ENCODE assay signal across 1 cellular context in genomic region chr6:134175532-134176282, GRCh38.
TF ChIP-seq lines count a peak whose summit lies in the region.

No MANE protein-coding gene starts in this region.

TF ChIP-seq in K562, 482 proteins besides CTCF, POLR2A, EP300 and RAD21 (continued from another document):
- no peak for TF ChIP-seq PHB (CRISPR knock-in tag; IDR thresholded peaks at IDR 0.05)
- no peak for TF ChIP-seq POLR3A (IDR thresholded peaks at IDR 0.05; ENCODE audit: borderline replicate concordance, extremely low read depth, insufficient read depth, insufficient read length)
- TF ChIP-seq POLR3G (IDR thresholded peaks at IDR 0.05; ENCODE audit: extremely low read depth, insufficient read length, insufficient replicate concordance): no peak
- no peak for TF ChIP-seq ETS1 (conservative IDR thresholded peaks at IDR 0.05; ENCODE audit: control insufficient read depth, low read depth, low read length)
- peak; percentile 12 for TF ChIP-seq FIP1L1 (IDR thresholded peaks at IDR 0.05; ENCODE audit: low read depth, low read length, poor library complexity, severe bottlenecking)
- TF ChIP-seq KLF1 (tag; IDR thresholded peaks at IDR 0.05): no peak
- no peak for TF ChIP-seq MBD1 (CRISPR knock-in tag; IDR thresholded peaks at IDR 0.05)
- 0 out of 2 replicates have a peak, but pooled peaks have one; percentile 29 for TF ChIP-seq ZNF175 (CRISPR knock-in tag; IDR thresholded peaks at IDR 0.05; ENCODE audit: low read depth)
- no peak for TF ChIP-seq SREBF1 (IDR thresholded peaks at IDR 0.05; ENCODE audit: borderline replicate concordance, low read depth, low read length)
- TF ChIP-seq RB1 (IDR thresholded peaks at IDR 0.05; ENCODE audit: low read depth): peak; percentile 61; the same call in 1 of the 2 replicates
- no peak for TF ChIP-seq SFPQ (IDR thresholded peaks at IDR 0.05; ENCODE audit: low read depth, low read length)
- no peak for TF ChIP-seq MEIS2 (IDR thresholded peaks at IDR 0.05; ENCODE audit: partially characterized antibody)
- no peak for TF ChIP-seq MYNN (IDR thresholded peaks at IDR 0.05)
- TF ChIP-seq MYNN (CRISPR knock-in tag; IDR thresholded peaks at IDR 0.05): no peak
- TF ChIP-seq SRSF3 (IDR thresholded peaks at IDR 0.05; ENCODE audit: insufficient read depth, low read length): no peak
